ENCODE assay signal across 7 cellular contexts in the genomic region with DNA sequence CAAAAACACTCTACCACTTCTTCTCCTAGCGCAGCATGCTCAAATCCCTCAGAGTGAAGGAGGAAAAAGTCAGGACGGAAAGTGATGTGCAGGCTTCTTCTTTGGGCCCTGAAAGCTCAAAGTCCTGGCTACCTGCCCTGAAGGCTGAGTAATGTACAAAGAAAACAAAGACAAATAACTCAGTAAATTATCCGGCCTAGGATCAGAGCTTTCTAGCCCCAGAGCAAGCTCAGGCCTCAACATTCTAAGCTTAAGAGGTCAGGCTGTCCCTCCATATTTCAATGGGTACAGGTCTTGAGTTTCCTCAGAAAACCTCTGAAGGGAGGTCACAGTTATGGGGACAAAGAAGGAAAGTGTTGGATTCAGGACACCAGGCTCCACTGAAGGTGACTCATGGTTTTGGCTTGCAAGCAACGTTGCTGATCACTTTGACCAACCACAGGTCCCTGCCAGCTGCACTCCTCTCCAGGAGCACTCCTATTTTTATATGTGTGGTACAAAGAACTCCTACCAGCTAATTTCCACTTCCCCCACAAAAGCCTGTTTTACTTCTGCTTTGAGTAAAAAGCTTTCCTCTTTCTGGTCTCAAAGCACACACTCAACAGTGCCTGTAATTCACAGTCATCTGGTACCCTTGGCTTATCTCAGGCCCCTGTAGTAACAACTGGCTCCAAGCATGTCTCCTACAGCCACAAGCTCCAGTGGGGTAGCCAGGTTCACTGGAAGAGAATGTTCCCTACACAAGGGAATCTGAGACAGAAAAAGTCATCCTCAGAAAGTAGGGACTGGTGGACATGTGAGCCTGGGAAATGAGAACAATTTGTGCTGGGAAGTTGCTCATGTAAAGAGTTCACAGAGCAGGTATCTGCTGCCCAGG.
DNase-seq lines count a peak whose midpoint lies in the region; ATAC-seq, FAIRE-seq and TF ChIP-seq lines count a peak whose summit lies in the region.

No MANE protein-coding gene starts in this region.

- H3K27me3 Mint-ChIP-seq in activated CD8-positive, alpha-beta T cell treated with anti-CD3 and anti-CD28 coated beads, Interleukin-2, amount 10 ng/mL, durations not matched to agents 7 days and 5 days (ENCODE audit: low read depth), result peaks cover 16% of the 10 kb centered on the region

- CTCF ChIA-PET in activated CD8-positive, alpha-beta T cell treated with anti-CD3 and anti-CD28 coated beads, Interleukin-2, amount 10 ng/mL, durations not matched to agents 7 days and 5 days (lab: Charles Lee), result interaction anchor here (1.0 to 1.6 kb wide), 2 partner anchors 25 to 62 kb away, joined by 3 to 5 read pairs; no protein-coding TSS in a partner anchor

- H3K36me3 Mint-ChIP-seq in activated CD8-positive, alpha-beta T cell treated with anti-CD3 and anti-CD28 coated beads, Interleukin-2, amount 10 ng/mL, durations not matched to agents 7 days and 5 days (ENCODE audit: low read depth), result no peaks in the 10 kb centered on the region

- intact Hi-C loops in Right ventricle myocardium superior (cut with DNase I), result no loop called here

- no peaks in the 10 kb centered on the region for H3K9me3 Mint-ChIP-seq in activated CD8-positive, alpha-beta T cell treated with anti-CD3 and anti-CD28 coated beads, Interleukin-2, amount 10 ng/mL, durations not matched to agents 7 days and 5 days (ENCODE audit: insufficient read depth)

- peak; percentile 82 for ATAC-seq in GM21529 (IDR thresholded peaks at IDR 0.05; ENCODE audit: unreplicated experiment)
- peak; percentile 51 for ATAC-seq in activated CD8-positive, alpha-beta T cell treated with anti-CD3 and anti-CD28 coated beads, Interleukin-2, amount 10 ng/mL, durations not matched to agents 7 days and 5 days
- peak; percentile 89 for ATAC-seq in Right ventricle myocardium superior (ENCODE audit: poor library complexity)

- peak overlapping the region; percentile 56 for H3K27ac Mint-ChIP-seq in activated CD8-positive, alpha-beta T cell treated with anti-CD3 and anti-CD28 coated beads, Interleukin-2, amount 10 ng/mL, durations not matched to agents 7 days and 5 days

- H3K4me3 Mint-ChIP-seq in activated CD8-positive, alpha-beta T cell treated with anti-CD3 and anti-CD28 coated beads, Interleukin-2, amount 10 ng/mL, durations not matched to agents 7 days and 5 days, result no peak overlapping the region

- POLR2A ChIA-PET in activated CD8-positive, alpha-beta T cell treated with anti-CD3 and anti-CD28 coated beads, Interleukin-2, amount 10 ng/mL, durations not matched to agents 7 days and 5 days (lab: Charles Lee), result no interaction called here

- peaks cover 21% of the 10 kb centered on the region for H3K4me1 Mint-ChIP-seq in activated CD8-positive, alpha-beta T cell treated with anti-CD3 and anti-CD28 coated beads, Interleukin-2, amount 10 ng/mL, durations not matched to agents 7 days and 5 days (ENCODE audit: low read depth)

- DNase-seq in GM12892 (ENCODE audit: insufficient read length) (peak; percentile 42), HTR-8/SVneo (ENCODE audit: insufficient read length, low spot score) (peak; percentile 74), Right ventricle myocardium superior (peak; percentile 64), skeletal muscle cell (ENCODE audit: low read depth) (peak; percentile 89), NCI-H2227 treated with DMSO at 0.1 percent for 48 hours (lab: John Stamatoyannopoulos, UW) (no peak)
- DNase-seq in activated CD8-positive, alpha-beta T cell treated with anti-CD3 and anti-CD28 coated beads, Interleukin-2, amount 10 ng/mL, durations not matched to agents 7 days and 5 days, result peak; percentile 21

- peak; percentile 77 for FAIRE-seq in GM12892 (lab: Jason Lieb, UNC)
- no peak for FAIRE-seq in HTR-8/SVneo (lab: Jason Lieb, UNC)

- no peak; the same call in 1 of the 2 replicates for TF ChIP-seq POLR2A in GM12892 (IDR thresholded peaks at IDR 0.05; ENCODE audit: low read depth, low read length)

- H3K4me3 ChIP-seq in skeletal muscle cell (ENCODE audit: low read depth, low read length), result no peak overlapping the region
